In genomic region chr19:4795400-4795799, GRCh38 we compare ENCODE assay signal across 19 cellular contexts. TPM values are rescaled to one million over a fixed set of nuclear protein-coding genes. Genes with fewer than 3 reads are reported as not detected.
DNase-seq lines count a peak whose midpoint lies in the region; ATAC-seq and TF ChIP-seq lines count a peak whose summit lies in the region.
"Had no signal": no experiment of that assay in that cellular context is flagged by ENCODE, and none has a peak within 500 bp of the region (broad histone marks: within the 10 kb centered on the region; RNA-seq: fewer than 3 reads in every experiment).

No MANE protein-coding gene starts in this region.

- H3K9me3 ChIP-seq in Loucy (ENCODE audit: insufficient read depth, low read depth, low read length) (no peaks in the 10 kb centered on the region), trophoblast cell (ENCODE audit: insufficient read depth, low read depth, low read length) (no peaks in the 10 kb centered on the region)
- H3K9me3 ChIP-seq: neutrophil had no signal

- H3K4me3 ChIP-seq in Loucy (ENCODE audit: low read length, poor library complexity, severe bottlenecking) = peak overlapping the region; percentile 8
- H3K4me3 ChIP-seq in trophoblast cell (ENCODE audit: low read depth, low read length) = no peak overlapping the region
- H3K4me3 ChIP-seq: GM23338, lung had no signal

- no peak overlapping the region for H3K4ac ChIP-seq in trophoblast cell (ENCODE audit: low read depth, low read length)

- H3K4me1 ChIP-seq in Loucy (ENCODE audit: insufficient read depth, low read length, poor library complexity, severe bottlenecking) (peaks cover 23% of the 10 kb centered on the region), trophoblast cell (ENCODE audit: control insufficient read depth in 1 of 2, insufficient read depth in 2 of 2, low read length in 2 of 2) (peaks cover 6 to 12% of the 10 kb centered on the region in 2 experiments)

- no peak for DNase-seq in activated CD8-positive, alpha-beta T cell treated with anti-CD3 and anti-CD28 coated beads for 36 hours
- DNase-seq in activated CD8-positive, alpha-beta T cell treated with anti-CD3 and anti-CD28 coated beads, Interleukin-2, amount 10 ng/mL, durations not matched to agents 7 days and 5 days = no peak
- peak in 1 of 2 donors; percentile 9 for DNase-seq in trophoblast cell
- no peak for DNase-seq in stimulated activated CD4-positive, alpha-beta T cell treated with anti-CD3 and anti-CD28 coated beads, Interleukin-2, amount 100 ng/mL, for 48 hours
- DNase-seq in cortex of kidney (lab: John Stamatoyannopoulos, UW) = no peak
- DNase-seq: activated gamma-delta T cell treated with Interleukin-2 at 50 U/mL for 16 hours, COR-L47, hippocampal formation, KG1, NCI-H446 treated with DMSO at 0.1 percent for 48 hours, T-helper 2 cell had no signal

- H3K79me1 ChIP-seq in trophoblast cell (ENCODE audit: low read length) = peaks cover 7% of the 10 kb centered on the region

- no peaks in the 10 kb centered on the region for H3K36me3 ChIP-seq in Loucy (ENCODE audit: insufficient read depth, low read length)
- H3K36me3 ChIP-seq in trophoblast cell (ENCODE audit: control insufficient read depth in 1 of 2, insufficient read depth in 2 of 2, low read length in 2 of 2) = peaks cover 28 to 30% of the 10 kb centered on the region in 2 experiments

- no peaks in the 10 kb centered on the region for H3F3A ChIP-seq in Loucy (ENCODE audit: low read depth)

- H2BK5ac ChIP-seq in trophoblast cell (ENCODE audit: low read depth, low read length, poor library complexity) = no peak overlapping the region

- H3K27ac Mint-ChIP-seq in activated CD8-positive, alpha-beta T cell treated with anti-CD3 and anti-CD28 coated beads for 36 hours = peak overlapping the region; percentile 48
- no peak overlapping the region for H3K27ac Mint-ChIP-seq in activated CD8-positive, alpha-beta T cell treated with anti-CD3 and anti-CD28 coated beads, Interleukin-2, amount 10 ng/mL, durations not matched to agents 7 days and 5 days
- H3K27ac Mint-ChIP-seq in brain = peak overlapping the region in 3 of 5 experiments; percentile 39 to 58 (median 48)
- H3K27ac Mint-ChIP-seq: GM23338 had no signal

- no peak overlapping the region for H4K12ac ChIP-seq in trophoblast cell (ENCODE audit: low read depth, low read length)

- peak overlapping the region; percentile 6 for H3K18ac ChIP-seq in trophoblast cell (ENCODE audit: low read length)

- no peak overlapping the region for H2BK12ac ChIP-seq in trophoblast cell (ENCODE audit: low read length)

- CTCF ChIA-PET in activated CD8-positive, alpha-beta T cell treated with anti-CD3 and anti-CD28 coated beads for 36 hours (lab: Charles Lee) = no interaction called here
- CTCF ChIA-PET in activated CD8-positive, alpha-beta T cell treated with anti-CD3 and anti-CD28 coated beads, Interleukin-2, amount 10 ng/mL, durations not matched to agents 7 days and 5 days (lab: Charles Lee) = interaction anchor here (0.6 kb wide), 1 partner anchor 9 kb away, joined by 3 read pairs; no protein-coding TSS in a partner anchor

- H3K79me2 ChIP-seq in Loucy (ENCODE audit: insufficient read depth, low read length) = peaks cover 47% of the 10 kb centered on the region
- peaks cover 12% of the 10 kb centered on the region for H3K79me2 ChIP-seq in trophoblast cell (ENCODE audit: control insufficient read depth, insufficient read depth, low read length, poor library complexity)

- H3K9me2 ChIP-seq in Loucy (replicated peaks; ENCODE audit: low read depth, low read length) = no peaks in the 10 kb centered on the region

- H2AFZ ChIP-seq in Loucy (ENCODE audit: low read length) (no peak overlapping the region), trophoblast cell (ENCODE audit: insufficient read depth, low read length, poor library complexity) (no peak overlapping the region)
- H2AFZ ChIP-seq: GM23338 had no signal

- H3K23ac ChIP-seq in trophoblast cell (ENCODE audit: low read length) = no peak overlapping the region

- peaks cover 44% of the 10 kb centered on the region for H3K36me3 Mint-ChIP-seq in activated CD8-positive, alpha-beta T cell treated with anti-CD3 and anti-CD28 coated beads for 36 hours (ENCODE audit: low read depth)
- H3K36me3 Mint-ChIP-seq in activated CD8-positive, alpha-beta T cell treated with anti-CD3 and anti-CD28 coated beads, Interleukin-2, amount 10 ng/mL, durations not matched to agents 7 days and 5 days (ENCODE audit: low read depth) = peaks cover 49% of the 10 kb centered on the region
- H3K36me3 Mint-ChIP-seq in brain = peaks cover 58% of the 10 kb centered on the region

- no peaks in the 10 kb centered on the region for H3K9me3 Mint-ChIP-seq in activated CD8-positive, alpha-beta T cell treated with anti-CD3 and anti-CD28 coated beads for 36 hours
- no peaks in the 10 kb centered on the region for H3K9me3 Mint-ChIP-seq in activated CD8-positive, alpha-beta T cell treated with anti-CD3 and anti-CD28 coated beads, Interleukin-2, amount 10 ng/mL, durations not matched to agents 7 days and 5 days (ENCODE audit: insufficient read depth)
- peaks cover 0 to 2% (median 0%) of the 10 kb centered on the region in 5 experiments for H3K9me3 Mint-ChIP-seq in brain

- POLR2A ChIA-PET in activated CD8-positive, alpha-beta T cell treated with anti-CD3 and anti-CD28 coated beads for 36 hours (lab: Charles Lee) = no interaction called here
- POLR2A ChIA-PET in activated CD8-positive, alpha-beta T cell treated with anti-CD3 and anti-CD28 coated beads, Interleukin-2, amount 10 ng/mL, durations not matched to agents 7 days and 5 days (lab: Charles Lee) = no interaction called here

- no peak for ATAC-seq in activated CD8-positive, alpha-beta T cell treated with anti-CD3 and anti-CD28 coated beads for 36 hours
- no peak for ATAC-seq in activated CD8-positive, alpha-beta T cell treated with anti-CD3 and anti-CD28 coated beads, Interleukin-2, amount 10 ng/mL, durations not matched to agents 7 days and 5 days
- ATAC-seq in SK-N-SH treated with all-trans-retinoic acid at 6 μM for 48 hours = no peak
- ATAC-seq: esophagus mucosa, GM23338, Panc1 had no signal

- TF ChIP-seq CTCF in activated CD8-positive, alpha-beta T cell treated with anti-CD3 and anti-CD28 coated beads for 36 hours (IDR thresholded peaks at IDR 0.05) = no peak
- no peak for TF ChIP-seq CTCF in Loucy (conservative IDR thresholded peaks at IDR 0.05; ENCODE audit: low read length)
- TF ChIP-seq CTCF in brain (conservative IDR thresholded peaks at IDR 0.05) = no peak

- H4K8ac ChIP-seq in trophoblast cell (ENCODE audit: low read depth, low read length) = no peak overlapping the region

- H3K4me2 ChIP-seq in Loucy (ENCODE audit: low read depth, low read length, poor library complexity, severe bottlenecking) (peak overlapping the region; percentile 88), trophoblast cell (ENCODE audit: low read length) (no peak overlapping the region)
- H3K4me2 ChIP-seq: GM23338 had no signal

- H3K27ac ChIP-seq in trophoblast cell (ENCODE audit: low read depth, low read length) = no peak overlapping the region
- H3K27ac ChIP-seq: neutrophil had no signal

- H3K4me1 Mint-ChIP-seq in activated CD8-positive, alpha-beta T cell treated with anti-CD3 and anti-CD28 coated beads for 36 hours (ENCODE audit: low read depth) = peaks cover 30% of the 10 kb centered on the region
- peaks cover 38% of the 10 kb centered on the region for H3K4me1 Mint-ChIP-seq in activated CD8-positive, alpha-beta T cell treated with anti-CD3 and anti-CD28 coated beads, Interleukin-2, amount 10 ng/mL, durations not matched to agents 7 days and 5 days (ENCODE audit: low read depth)
- H3K4me1 Mint-ChIP-seq in brain = peaks cover 48% of the 10 kb centered on the region

- H3K27me3 ChIP-seq in Loucy (ENCODE audit: insufficient read depth, low read length, poor library complexity, severe bottlenecking) (no peaks in the 10 kb centered on the region), trophoblast cell (ENCODE audit: insufficient read depth, low read length) (no peaks in the 10 kb centered on the region)
- H3K27me3 ChIP-seq: neutrophil had no signal

- H4K91ac ChIP-seq in trophoblast cell (ENCODE audit: low read depth, low read length) = no peak overlapping the region

- no peak overlapping the region for H2BK120ac ChIP-seq in trophoblast cell (ENCODE audit: insufficient read depth, low read length, poor library complexity)

- peaks cover 4% of the 10 kb centered on the region for H4K20me1 ChIP-seq in Loucy (ENCODE audit: insufficient read depth, low read length, poor library complexity, severe bottlenecking)

- H3K4me3 Mint-ChIP-seq in activated CD8-positive, alpha-beta T cell treated with anti-CD3 and anti-CD28 coated beads for 36 hours = peak overlapping the region; percentile 85
- H3K4me3 Mint-ChIP-seq in activated CD8-positive, alpha-beta T cell treated with anti-CD3 and anti-CD28 coated beads, Interleukin-2, amount 10 ng/mL, durations not matched to agents 7 days and 5 days = no peak overlapping the region
- peak overlapping the region in 4 of 5 experiments; percentile 37 to 69 (median 50) for H3K4me3 Mint-ChIP-seq in brain
- H3K4me3 Mint-ChIP-seq: GM23338 had no signal

- H3K27me3 Mint-ChIP-seq in activated CD8-positive, alpha-beta T cell treated with anti-CD3 and anti-CD28 coated beads for 36 hours = no peaks in the 10 kb centered on the region
- H3K27me3 Mint-ChIP-seq in activated CD8-positive, alpha-beta T cell treated with anti-CD3 and anti-CD28 coated beads, Interleukin-2, amount 10 ng/mL, durations not matched to agents 7 days and 5 days (ENCODE audit: low read depth) = no peaks in the 10 kb centered on the region
- peaks cover 3% of the 10 kb centered on the region for H3K27me3 Mint-ChIP-seq in brain

- WGBS in trophoblast cell (ENCODE audit: extremely low coverage, insufficient coverage, insufficient read length) = no CpG with 5 or more reads among the region's 9 CpGs

- no peak overlapping the region for H2AK5ac ChIP-seq in trophoblast cell (ENCODE audit: low read length)

- H3K14ac ChIP-seq in trophoblast cell (ENCODE audit: low read length) = no peak overlapping the region

- peak overlapping the region; percentile 42 for H3K9ac ChIP-seq in Loucy (ENCODE audit: low read depth, low read length, poor library complexity, severe bottlenecking)
- no peak overlapping the region for H3K9ac ChIP-seq in trophoblast cell (ENCODE audit: low read length)

- intact Hi-C loops in activated CD8-positive, alpha-beta T cell treated with anti-CD3 and anti-CD28 coated beads for 36 hours (cut with micrococcal nuclease) = no loop called here

RNA-seq across cellular contexts. Expression of gene FEM1A, which starts 3.9 kb away (rescaled TPM):
- total RNA-seq in activated CD8-positive, alpha-beta T cell treated with anti-CD3 and anti-CD28 coated beads for 36 hours = 10 to 100 TPM; 11.4 TPM
- total RNA-seq in activated CD8-positive, alpha-beta T cell treated with anti-CD3 and anti-CD28 coated beads, Interleukin-2, amount 10 ng/mL, durations not matched to agents 7 days and 5 days = 10 to 100 TPM; 12.3 to 12.7 TPM
- polyA plus RNA-seq in brain (ENCODE audit: insufficient read depth, low read depth, low replicate concordance) = 12.8 TPM
- polyA plus RNA-seq in trophoblast cell (2013) = 6.2 TPM in 2 replicates

RNA-seq across cellular contexts. Expression of gene TICAM1, which starts 36.1 kb away (rescaled TPM):
- total RNA-seq in activated CD8-positive, alpha-beta T cell treated with anti-CD3 and anti-CD28 coated beads for 36 hours = 10 to 100 TPM; 17.4 to 17.5 TPM
- total RNA-seq in activated CD8-positive, alpha-beta T cell treated with anti-CD3 and anti-CD28 coated beads, Interleukin-2, amount 10 ng/mL, durations not matched to agents 7 days and 5 days = 10 to 100 TPM; 14.0 to 15.2 TPM
- polyA plus RNA-seq in brain (ENCODE audit: insufficient read depth, low read depth, low replicate concordance) = 4.9 TPM
- 7.5 and 7.6 TPM in 2 replicates for polyA plus RNA-seq in trophoblast cell (2013)
